Comparison of ENCODE assay signal across 8 cellular contexts in genomic region chr10:25017247-25017590, GRCh38. TPM values are rescaled to one million over a fixed set of nuclear protein-coding genes. Genes with fewer than 3 reads are reported as not detected.
A peak's percentile ranks its signal among the peaks of the same experiment; 100 is the strongest.
DNase-seq lines count a peak whose midpoint lies in the region; ATAC-seq, FAIRE-seq and TF ChIP-seq lines count a peak whose summit lies in the region.

No MANE protein-coding gene starts in this region.

- H3K27ac ChIP-seq in GM12878 (ENCODE audit: control insufficient read depth, insufficient read depth) = peak overlapping the region; percentile 80

- no peak for TF ChIP-seq POLR2A in GM12878 (IDR thresholded peaks at IDR 0.05; ENCODE audit: low read depth, low read length)

- TF ChIP-seq EP300 in GM12878 (IDR thresholded peaks at IDR 0.05; ENCODE audit: borderline replicate concordance in 1 of 2, control insufficient read depth in 1 of 2, low read depth in 2 of 2, low read length in 2 of 2) = no peak

- no peaks in the 10 kb centered on the region for H4K20me1 ChIP-seq in GM12878 (ENCODE audit: control insufficient read depth, insufficient read depth)

- CTCF ChIA-PET in GM12878 (lab: Yijun Ruan, JAX) = no interaction called here

- H3K4me3 ChIP-seq in NT2/D1 (ENCODE audit: insufficient read length, low read depth) (peak overlapping the region; percentile 95), GM12878 (peak overlapping the region; percentile 81)

- FAIRE-seq in GM12878 (lab: Jason Lieb, UNC) = no peak

- peak overlapping the region; percentile 83 for H3K4me2 ChIP-seq in GM12878 (ENCODE audit: control insufficient read depth, insufficient read depth)

- H3K27me3 ChIP-seq in NT2/D1 (ENCODE audit: insufficient read depth, insufficient read length) (no peaks in the 10 kb centered on the region), GM12878 (replicated peaks in 1 of 2; ENCODE audit: control insufficient read depth in 2 of 2, insufficient read depth in 2 of 2, low read length in 1 of 2) (no peaks in the 10 kb centered on the region)

- no peaks in the 10 kb centered on the region for H3K9me3 ChIP-seq in NT2/D1 (ENCODE audit: insufficient read depth, low read length)
- H3K9me3 ChIP-seq in GM12878 (replicated peaks; ENCODE audit: control insufficient read depth, insufficient read depth, low read length) = no peaks in the 10 kb centered on the region; the same call in 2 of the 3 replicates

- TSS peak; percentile 93 for BruUV-seq in GM12878 (replicated peaks; lab: Mats Ljungman, UMichigan)

- 2% methylated on average over 8 of the region's 8 CpGs for WGBS in GM12878 (ENCODE audit: insufficient coverage, insufficient replicate concordance, low lambda C conversion rate, missing lambda C conversion rate)

- H3K36me3 ChIP-seq in NT2/D1 (ENCODE audit: insufficient read depth, insufficient read length, low read length) = no peaks in the 10 kb centered on the region
- no peaks in the 10 kb centered on the region for H3K36me3 ChIP-seq in GM12878 (ENCODE audit: control insufficient read depth in 2 of 2, insufficient read depth in 2 of 2, low read length in 1 of 2)

- TF ChIP-seq RAD21 in GM12878 (IDR thresholded peaks at IDR 0.05; ENCODE audit: insufficient read depth, low read depth, low read length) = no peak

- RAD21 ChIA-PET in GM12878 (lab: Charles Lee; ENCODE audit: unreplicated experiment) = interaction anchor here (1.6 kb wide), 1 partner anchor 87 kb away, joined by 12 read pairs; no protein-coding TSS in a partner anchor

- H3K9ac ChIP-seq in NT2/D1 (ENCODE audit: insufficient read length, low read depth) (peak overlapping the region; percentile 86), GM12878 (ENCODE audit: control insufficient read depth, insufficient read depth, low read length) (peak overlapping the region; percentile 86)

- SMC1A ChIA-PET in GM12878 (lab: Charles Lee; ENCODE audit: uncharacterized antibody, unreplicated experiment) = no interaction called here

- TF ChIP-seq CTCF in GM12878 (IDR thresholded peaks at IDR 0.05 in 2 of 3, conservative IDR thresholded peaks at IDR 0.05 in 1 of 3; ENCODE audit: control insufficient read depth in 2 of 3, extremely low read depth in 1 of 3, insufficient read depth in 1 of 3, low read depth in 3 of 3, low read length in 3 of 3) = no peak

- in situ Hi-C loops in GM12878 (cut with MboI) = no loop called here

- ATAC-seq in HG02623 (IDR thresholded peaks at IDR 0.05; ENCODE audit: unreplicated experiment) = peak; percentile 0
- peak; percentile 9 for ATAC-seq in GM12878
- ATAC-seq in left lobe of liver = peak; percentile 3
- no peak for ATAC-seq in GM18520 (IDR thresholded peaks at IDR 0.05; ENCODE audit: unreplicated experiment)

- H3K4me1 ChIP-seq in NT2/D1 (ENCODE audit: insufficient read depth, insufficient read length) = no peaks in the 10 kb centered on the region
- H3K4me1 ChIP-seq in GM12878 (ENCODE audit: control insufficient read depth, insufficient read depth, low read length) = peaks cover 4% of the 10 kb centered on the region

- peak overlapping the region; percentile 93 for H2AFZ ChIP-seq in GM12878 (ENCODE audit: control insufficient read depth, low read depth, low read length)

- POLR2A ChIA-PET in GM12878 (lab: Charles Lee) = interaction anchor here (1.4 kb wide), 1 partner anchor 395 kb away, joined by 3 read pairs; no protein-coding TSS in a partner anchor

- H3K79me2 ChIP-seq in GM12878 (ENCODE audit: control insufficient read depth, insufficient read depth, low read length) = no peaks in the 10 kb centered on the region; the same call in 1 of the 2 replicates

- DNase-seq in DMS153 (lab: John Stamatoyannopoulos, UW) (peak; percentile 14), DMS153 treated with DMSO at 0.1 percent for 48 hours (lab: John Stamatoyannopoulos, UW; ENCODE audit: unreplicated experiment) (no peak), NT2/D1 (ENCODE audit: low read depth, low spot score) (peak; percentile 11), GM12878 (ENCODE audit: low read depth, low spot score) (peak; percentile 20), left lobe of liver (ENCODE audit: low spot score) (no peak)
- DNase-seq in stimulated activated CD8-positive, alpha-beta memory T cell treated with anti-CD3 and anti-CD28 coated beads, Interleukin-15, amount 100 ng/mL, for 24 hours (ENCODE audit: low read depth) = peak; percentile 2

- intact Hi-C loops in GM12878 (cut with micrococcal nuclease; ENCODE audit: unreplicated experiment) = loop anchor here (10.0 kb wide), 2 partner anchors 58 to 292 kb away; partner anchors contain the start of gene ARHGAP21

TF ChIP-seq in GM12878, 131 proteins besides CTCF, POLR2A, EP300 and RAD21:
- TF ChIP-seq, protein P1, sequence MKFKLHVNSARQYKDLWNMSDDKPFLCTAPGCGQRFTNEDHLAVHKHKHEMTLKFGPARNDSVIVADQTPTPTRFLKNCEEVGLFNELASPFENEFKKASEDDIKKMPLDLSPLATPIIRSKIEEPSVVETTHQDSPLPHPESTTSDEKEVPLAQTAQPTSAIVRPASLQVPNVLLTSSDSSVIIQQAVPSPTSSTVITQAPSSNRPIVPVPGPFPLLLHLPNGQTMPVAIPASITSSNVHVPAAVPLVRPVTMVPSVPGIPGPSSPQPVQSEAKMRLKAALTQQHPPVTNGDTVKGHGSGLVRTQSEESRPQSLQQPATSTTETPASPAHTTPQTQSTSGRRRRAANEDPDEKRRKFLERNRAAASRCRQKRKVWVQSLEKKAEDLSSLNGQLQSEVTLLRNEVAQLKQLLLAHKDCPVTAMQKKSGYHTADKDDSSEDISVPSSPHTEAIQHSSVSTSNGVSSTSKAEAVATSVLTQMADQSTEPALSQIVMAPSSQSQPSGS (IDR thresholded peaks at IDR 0.05; ENCODE audit: low read length) = 0 out of 2 replicates have a peak, but pooled peaks have one; percentile 31
- TF ChIP-seq, protein P2, sequence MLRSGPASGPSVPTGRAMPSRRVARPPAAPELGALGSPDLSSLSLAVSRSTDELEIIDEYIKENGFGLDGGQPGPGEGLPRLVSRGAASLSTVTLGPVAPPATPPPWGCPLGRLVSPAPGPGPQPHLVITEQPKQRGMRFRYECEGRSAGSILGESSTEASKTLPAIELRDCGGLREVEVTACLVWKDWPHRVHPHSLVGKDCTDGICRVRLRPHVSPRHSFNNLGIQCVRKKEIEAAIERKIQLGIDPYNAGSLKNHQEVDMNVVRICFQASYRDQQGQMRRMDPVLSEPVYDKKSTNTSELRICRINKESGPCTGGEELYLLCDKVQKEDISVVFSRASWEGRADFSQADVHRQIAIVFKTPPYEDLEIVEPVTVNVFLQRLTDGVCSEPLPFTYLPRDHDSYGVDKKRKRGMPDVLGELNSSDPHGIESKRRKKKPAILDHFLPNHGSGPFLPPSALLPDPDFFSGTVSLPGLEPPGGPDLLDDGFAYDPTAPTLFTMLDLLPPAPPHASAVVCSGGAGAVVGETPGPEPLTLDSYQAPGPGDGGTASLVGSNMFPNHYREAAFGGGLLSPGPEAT (IDR thresholded peaks at IDR 0.05; ENCODE audit: low read depth) = peak; percentile 2; the same call in 1 of the 2 replicates
- TF ChIP-seq TCF12 (IDR thresholded peaks at IDR 0.05; ENCODE audit: low read depth, low read length) = no peak

RNA-seq across cellular contexts. Expression of gene THNSL1, which starts 0.8 kb away (rescaled TPM):
- total RNA-seq in GM12878 (2013; cell fraction: nucleolus; rRNA removed) = 4.5 and 5.5 TPM in 2 replicates
- 4.2 and 5.7 TPM in 2 replicates for total RNA-seq in GM12878 (2014; rRNA removed)
- 7.8 and 8.1 TPM in 2 replicates for total RNA-seq in GM12878 (2014; rRNA removed; fragmentation: Illumina TruSeq; extraction: Trizol)
- total RNA-seq in GM12878 (2021) = 6.1 and 6.3 TPM in 2 replicates
- polyA plus RNA-seq in GM12878 (2011; ENCODE audit: low read depth) = 2.4 TPM
- polyA plus RNA-seq in GM12878 (2011; rRNA removed) = 4.3 and 7.2 TPM in 2 replicates
- 1.3 and 1.7 TPM in 2 replicates for polyA plus RNA-seq in GM12878 (2011; cell fraction: cytosol; rRNA removed)
- polyA plus RNA-seq in GM12878 (2011; cell fraction: nucleus; rRNA removed) = 1.7 and 2.1 TPM in 2 replicates
- 2.4 and 4.5 TPM in 2 replicates for polyA plus RNA-seq in GM12878 (2012)
- 7.5 and 11.6 TPM in 2 replicates for polyA plus RNA-seq in GM12878 (2014; fragmentation: Illumina TruSeq; extraction: Trizol)
- 1 to 10 TPM; 5.8 to 6.1 TPM for polyA plus RNA-seq in GM12878 (2014; fragmentation: Nextera tagmentation; extraction: Ambion mirVana)
- 4.6 and 5.7 TPM in 2 replicates for polyA plus RNA-seq in GM12878 (2014; rRNA removed)
- 10 to 100 TPM; 16.7 to 17.5 TPM for polyA plus RNA-seq in GM12878 (2016; fragmentation: Nextera tagmentation; extraction: Ambion mirVana)
- 2.4 and 3.2 TPM in 2 replicates for polyA minus RNA-seq in GM12878 (2011; rRNA and poly(A)+ RNA removed)
- polyA minus RNA-seq in GM12878 (2011; cell fraction: cytosol; rRNA and poly(A)+ RNA removed) = 0.94 and 1.5 TPM in 2 replicates
- 0.86 and 1.1 TPM in 2 replicates for polyA minus RNA-seq in GM12878 (2011; cell fraction: nucleus; rRNA and poly(A)+ RNA removed)
- total RNA-seq in left lobe of liver = 9.2 TPM

RNA-seq across cellular contexts. Expression of gene ENKUR, which starts 1.3 kb away (rescaled TPM):
- not detected in 2 replicates for total RNA-seq in GM12878 (2013; cell fraction: nucleolus; rRNA removed)
- total RNA-seq in GM12878 (2014; rRNA removed) (not detected in 2 replicates), GM12878 (2014; rRNA removed; fragmentation: Illumina TruSeq; extraction: Trizol) (not detected in 2 replicates), GM12878 (2021) (0.08 TPM in 1 of 2 replicates, not detected in the other), left lobe of liver (0.48 TPM)
- not detected for polyA plus RNA-seq in GM12878 (2011; ENCODE audit: low read depth)
- polyA plus RNA-seq in GM12878 (2011; rRNA removed) (0.06 TPM in 1 of 2 replicates, not detected in the other), GM12878 (2014; fragmentation: Illumina TruSeq; extraction: Trizol) (0.01 TPM in 1 of 2 replicates, not detected in the other), GM12878 (2014; fragmentation: Nextera tagmentation; extraction: Ambion mirVana) (under 1 TPM; 0.05 to 0.16 TPM), GM12878 (2014; rRNA removed) (not detected in 2 replicates), GM12878 (2016; fragmentation: Nextera tagmentation; extraction: Ambion mirVana) (under 1 TPM in 1 of 2 experiments, not detected in 1; 0.19 TPM)
- polyA plus RNA-seq in GM12878 (2011; cell fraction: cytosol; rRNA removed) = not detected in 2 replicates
- polyA plus RNA-seq in GM12878 (2011; cell fraction: nucleus; rRNA removed) = not detected in 2 replicates
- polyA plus RNA-seq in GM12878 (2012) = not detected in 2 replicates
- not detected in 2 replicates for polyA minus RNA-seq in GM12878 (2011; rRNA and poly(A)+ RNA removed)
- not detected in 2 replicates for polyA minus RNA-seq in GM12878 (2011; cell fraction: cytosol; rRNA and poly(A)+ RNA removed)
- polyA minus RNA-seq in GM12878 (2011; cell fraction: nucleus; rRNA and poly(A)+ RNA removed) = not detected in 2 replicates

Comparison
In these comparisons a context has a peak if more than half of its experiments do, and no peak if none do; other contexts are left out.
1. DNase-seq: peak in DMS153 (single experiment), NT2/D1 (single experiment), GM12878 (single experiment) and stimulated activated CD8-positive, alpha-beta memory T cell treated with anti-CD3 and anti-CD28 coated beads, Interleukin-15, amount 100 ng/mL, for 24 hours (single experiment); none in DMS153 treated with DMSO at 0.1 percent for 48 hours (single experiment) and left lobe of liver (single experiment).